ENCODE assay signal across 9 cellular contexts in the genomic region with DNA sequence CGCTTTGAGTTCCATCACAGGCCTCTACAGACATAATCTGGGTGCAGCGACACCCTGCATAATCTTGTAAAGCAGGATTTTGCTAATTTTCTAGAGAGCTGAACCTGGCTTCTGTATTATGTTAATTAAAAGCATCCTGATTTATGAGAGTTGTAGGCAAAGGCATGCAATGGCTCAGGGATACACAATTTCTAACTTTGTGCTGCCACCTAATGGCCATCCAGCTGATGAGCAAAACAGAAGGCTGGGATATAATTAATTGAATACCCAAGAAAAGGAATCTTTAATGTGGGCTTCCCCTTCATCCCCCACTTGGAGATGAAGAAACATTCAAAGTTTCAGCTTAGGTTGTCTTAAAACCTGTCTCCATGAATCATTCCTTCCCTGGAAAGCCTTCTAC.
A peak's percentile ranks its signal among the peaks of the same experiment; 100 is the strongest.
DNase-seq lines count a peak whose midpoint lies in the region; ATAC-seq, FAIRE-seq and TF ChIP-seq lines count a peak whose summit lies in the region.
"Had no signal": no experiment of that assay in that cellular context is flagged by ENCODE, and none has a peak within 500 bp of the region (broad histone marks: within the 10 kb centered on the region; RNA-seq: fewer than 3 reads in every experiment).

No MANE protein-coding gene starts in this region.

- no peak overlapping the region for H3K27ac Mint-ChIP-seq in CD8-positive, alpha-beta T cell
- H3K27ac Mint-ChIP-seq: naive thymus-derived CD8-positive, alpha-beta T cell had no signal

- CTCF ChIA-PET in CD8-positive, alpha-beta T cell (lab: Charles Lee), result no interaction called here

- H2BK120ac ChIP-seq in neuronal stem cell (ENCODE audit: low read depth, low read length), result no peak overlapping the region

- no peak overlapping the region for H2AK5ac ChIP-seq in neuronal stem cell (ENCODE audit: low read depth, low read length)

- no peaks in the 10 kb centered on the region for H4K20me1 ChIP-seq in keratinocyte (ENCODE audit: control insufficient read depth, extremely low read depth, insufficient read depth, low read length)

- no peak overlapping the region for H3K14ac ChIP-seq in neuronal stem cell (ENCODE audit: low read length)

- H3K9me3 Mint-ChIP-seq in CD8-positive, alpha-beta T cell, result no peaks in the 10 kb centered on the region
- H3K9me3 Mint-ChIP-seq: naive thymus-derived CD8-positive, alpha-beta T cell had no signal

- H3K36me3 Mint-ChIP-seq in CD8-positive, alpha-beta T cell, result no peaks in the 10 kb centered on the region
- H3K36me3 Mint-ChIP-seq: naive thymus-derived CD8-positive, alpha-beta T cell had no signal

- H3K27ac ChIP-seq in keratinocyte (ENCODE audit: control insufficient read depth, insufficient read depth, low read length), result no peak overlapping the region
- no peak overlapping the region for H3K27ac ChIP-seq in neuronal stem cell (replicated peaks; ENCODE audit: low read length)
- H3K27ac ChIP-seq in CD8-positive, alpha-beta T cell (ENCODE audit: low read depth, low read length), result no peak overlapping the region

- no peak overlapping the region for H2BK12ac ChIP-seq in neuronal stem cell (ENCODE audit: low read length)

- no peak overlapping the region for H3K4ac ChIP-seq in neuronal stem cell (ENCODE audit: low read length)

- no CpG with 5 or more reads among the region's 2 CpGs for WGBS in neuronal stem cell (ENCODE audit: extremely low coverage in 2 of 2, insufficient read length in 2 of 2, insufficient replicate concordance in 1 of 2), 2 donors

- TF ChIP-seq CTCF in keratinocyte (optimal IDR thresholded peaks at IDR 0.05 in 1 of 3, IDR thresholded peaks at IDR 0.05 in 1 of 3, conservative IDR thresholded peaks at IDR 0.05 in 1 of 3; ENCODE audit: extremely low read depth in 1 of 3, insufficient read depth in 2 of 3, low read length in 3 of 3), result peak; percentile 50 to 60 (median 50)
- TF ChIP-seq CTCF in CD8-positive, alpha-beta T cell (IDR thresholded peaks at IDR 0.05), result no peak

- H2AFZ ChIP-seq in keratinocyte (ENCODE audit: control insufficient read depth, low read length) (no peak overlapping the region), neuronal stem cell (ENCODE audit: low read length) (no peak overlapping the region)

- no peak overlapping the region for H4K91ac ChIP-seq in neuronal stem cell (ENCODE audit: low read depth, low read length, poor library complexity)

- FAIRE-seq in keratinocyte (lab: Jason Lieb, UNC), result no peak

- H3K4me2 ChIP-seq in keratinocyte (ENCODE audit: control insufficient read depth, extremely low read depth, insufficient read depth, low read depth, low read length), result no peak overlapping the region
- H3K4me2 ChIP-seq in neuronal stem cell (ENCODE audit: insufficient read depth, low read length, poor library complexity, severe bottlenecking), result no peak overlapping the region

- no peaks in the 10 kb centered on the region for H3K36me3 ChIP-seq in adipocyte (ENCODE audit: control insufficient read depth, insufficient read depth, low read length, severe bottlenecking)
- no peaks in the 10 kb centered on the region for H3K36me3 ChIP-seq in keratinocyte (ENCODE audit: control insufficient read depth in 2 of 2, extremely low read depth in 1 of 2, insufficient read depth in 2 of 2, low read length in 2 of 2)
- no peaks in the 10 kb centered on the region for H3K36me3 ChIP-seq in neuronal stem cell (replicated peaks in 1 of 2; ENCODE audit: control insufficient read depth in 2 of 2, insufficient read depth in 2 of 2, low read length in 2 of 2)
- no peaks in the 10 kb centered on the region for H3K36me3 ChIP-seq in CD8-positive, alpha-beta T cell (ENCODE audit: insufficient read depth, low read length)

- no peak overlapping the region for H3K4me3 Mint-ChIP-seq in CD8-positive, alpha-beta T cell
- H3K4me3 Mint-ChIP-seq: naive thymus-derived CD8-positive, alpha-beta T cell had no signal

- dilution Hi-C loops in keratinocyte (cut with MboI; ENCODE audit: extremely low pct_ligation_motif_present, low sequenced_read_pairs), result no loop called here

- H3K18ac ChIP-seq in neuronal stem cell (ENCODE audit: low read length), result no peak overlapping the region

- no peak overlapping the region for H3K23ac ChIP-seq in neuronal stem cell (ENCODE audit: low read depth, low read length, poor library complexity)

- H3K9me3 ChIP-seq in adipocyte (ENCODE audit: control insufficient read depth, low read length) (no peaks in the 10 kb centered on the region), keratinocyte (ENCODE audit: control insufficient read depth, low read depth, low read length) (no peaks in the 10 kb centered on the region), neuronal stem cell (replicated peaks in 1 of 2; ENCODE audit: control insufficient read depth in 2 of 2, insufficient read depth in 1 of 2, low read depth in 1 of 2, low read length in 2 of 2) (no peaks in the 10 kb centered on the region)
- H3K9me3 ChIP-seq in CD8-positive, alpha-beta T cell (ENCODE audit: low read length), result no peaks in the 10 kb centered on the region

- POLR2A ChIA-PET in CD8-positive, alpha-beta T cell (lab: Charles Lee), result no interaction called here

- no peak overlapping the region for H4K8ac ChIP-seq in neuronal stem cell (ENCODE audit: low read depth, low read length)

- no peaks in the 10 kb centered on the region for H3K9me1 ChIP-seq in keratinocyte (ENCODE audit: control insufficient read depth, extremely low read depth, insufficient read depth, low read length)

- H3K4me1 Mint-ChIP-seq in CD8-positive, alpha-beta T cell (ENCODE audit: low read depth), result no peaks in the 10 kb centered on the region
- H3K4me1 Mint-ChIP-seq: naive thymus-derived CD8-positive, alpha-beta T cell had no signal

- H3K27me3 ChIP-seq in adipocyte (replicated peaks; ENCODE audit: control insufficient read depth, insufficient read depth, low read length) (peaks cover 37% of the 10 kb centered on the region), keratinocyte (ENCODE audit: control insufficient read depth, extremely low read depth, insufficient read depth, low read length) (no peaks in the 10 kb centered on the region), neuronal stem cell (ENCODE audit: control insufficient read depth in 3 of 3, insufficient read depth in 3 of 3, low read depth in 1 of 3, low read length in 3 of 3) (no peaks in the 10 kb centered on the region)
- H3K27me3 ChIP-seq in CD8-positive, alpha-beta T cell (ENCODE audit: insufficient read depth, low read length), result no peaks in the 10 kb centered on the region

- no peaks in the 10 kb centered on the region for H3K27me3 Mint-ChIP-seq in CD8-positive, alpha-beta T cell (ENCODE audit: low read depth)

- H3K9ac ChIP-seq in adipocyte (ENCODE audit: low read length) (no peak overlapping the region), keratinocyte (ENCODE audit: control insufficient read depth, extremely low read depth, insufficient read depth, low read length) (no peak overlapping the region), neuronal stem cell (ENCODE audit: low read depth, low read length, poor library complexity) (no peak overlapping the region)

- DNase-seq in NCI-H2171 treated with DMSO at 0.1 percent for 48 hours (lab: John Stamatoyannopoulos, UW) (peak; percentile 2), NCI-H2171 (lab: John Stamatoyannopoulos, UW) (no peak), HPDE6-E6E7 (ENCODE audit: extremely low spot score) (peak; percentile 8), adipocyte (ENCODE audit: low read depth) (peak; percentile 68), keratinocyte (ENCODE audit: low read depth, low spot score) (no peak), neuronal stem cell (ENCODE audit: low spot score) (no peak), NCI-H1436 treated with DMSO at 0.1 percent for 48 hours (lab: John Stamatoyannopoulos, UW) (no peak)
- DNase-seq in CD8-positive, alpha-beta T cell, result no peak

- no peaks in the 10 kb centered on the region for H3K79me1 ChIP-seq in neuronal stem cell (ENCODE audit: low read depth, low read length)

- H2BK5ac ChIP-seq in neuronal stem cell (ENCODE audit: low read length), result no peak overlapping the region

- H3K79me2 ChIP-seq in keratinocyte (ENCODE audit: control insufficient read depth, insufficient read depth, low read length), result no peaks in the 10 kb centered on the region

- no peak for ATAC-seq in CD8-positive, alpha-beta T cell
- ATAC-seq: naive thymus-derived CD8-positive, alpha-beta T cell had no signal

- H3K4me3 ChIP-seq in adipocyte (ENCODE audit: low read length) (no peak overlapping the region), keratinocyte (ENCODE audit: control insufficient read depth in 2 of 3, extremely low read depth in 1 of 3, insufficient read depth in 2 of 3, low read depth in 1 of 3, low read length in 3 of 3) (no peak overlapping the region), neuronal stem cell (ENCODE audit: low read length in 2 of 2) (no peak overlapping the region)
- H3K4me3 ChIP-seq in CD8-positive, alpha-beta T cell (ENCODE audit: low read depth, low read length), result no peak overlapping the region

- no peaks in the 10 kb centered on the region for H3K4me1 ChIP-seq in adipocyte (ENCODE audit: control insufficient read depth, insufficient read depth, low read length)
- H3K4me1 ChIP-seq in keratinocyte (ENCODE audit: control insufficient read depth, extremely low read depth, insufficient read depth, low read length), result no peaks in the 10 kb centered on the region
- H3K4me1 ChIP-seq in neuronal stem cell (ENCODE audit: control insufficient read depth in 2 of 2, insufficient read depth in 1 of 2, low read depth in 1 of 2, low read length in 2 of 2), result no peaks in the 10 kb centered on the region
- H3K4me1 ChIP-seq in CD8-positive, alpha-beta T cell (ENCODE audit: insufficient read depth, low read length), result no peaks in the 10 kb centered on the region

- no peak overlapping the region for H2BK15ac ChIP-seq in neuronal stem cell (ENCODE audit: low read length)

- intact Hi-C loops in CD8-positive, alpha-beta T cell (cut with DNase I, micrococcal nuclease), result no loop called here

Comparison
In these comparisons a context has a peak if more than half of its experiments do, and no peak if none do; other contexts are left out.
1. DNase-seq: peak in NCI-H2171 treated with DMSO at 0.1 percent for 48 hours (single experiment), HPDE6-E6E7 (single experiment) and adipocyte (single experiment); none in NCI-H2171 (single experiment), keratinocyte (single experiment), neuronal stem cell (single experiment), NCI-H1436 treated with DMSO at 0.1 percent for 48 hours (single experiment) and CD8-positive, alpha-beta T cell (0 of 7).